ENCODE assay signal across 1 cellular context in the genomic region with DNA sequence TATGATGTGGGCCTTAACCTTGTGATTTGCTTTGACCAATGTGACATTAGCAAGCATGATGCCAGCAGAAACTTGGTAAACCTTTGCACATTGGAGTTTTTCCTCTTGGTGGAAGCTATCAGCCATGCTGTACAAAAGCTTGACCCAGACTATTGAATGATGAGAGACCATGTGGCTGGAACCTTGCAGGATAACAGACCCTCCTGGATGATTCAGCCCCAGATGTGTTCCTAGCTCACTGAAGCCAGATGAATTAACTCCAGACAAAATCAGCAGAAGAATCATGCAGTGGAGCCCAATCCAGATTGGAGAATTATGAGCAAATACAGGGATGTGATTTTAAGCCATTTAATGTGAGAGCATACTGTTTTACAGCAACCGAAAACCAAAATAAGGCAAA.
TF ChIP-seq lines count a peak whose summit lies in the region.

No MANE protein-coding gene starts in this region.

TF ChIP-seq in HepG2, 621 proteins besides CTCF, POLR2A, EP300 and RAD21 (continued from another document):
- TF ChIP-seq ZNF281 (CRISPR knock-in tag; IDR thresholded peaks at IDR 0.05; ENCODE audit: borderline replicate concordance) (no peak), FOXO1 (CRISPR knock-in tag; IDR thresholded peaks at IDR 0.05) (no peak), POLR2AphosphoS2 (IDR thresholded peaks at IDR 0.05; ENCODE audit: low read depth, low read length) (no peak), ZNF629 (CRISPR knock-in tag; conservative IDR thresholded peaks at IDR 0.05) (no peak), ASH2L (IDR thresholded peaks at IDR 0.05; ENCODE audit: insufficient read length, low read depth, low read length) (no peak), ZNF280B (CRISPR knock-in tag; IDR thresholded peaks at IDR 0.05; ENCODE audit: borderline replicate concordance) (no peak), ZNF775 (CRISPR knock-in tag; IDR thresholded peaks at IDR 0.05; ENCODE audit: borderline replicate concordance) (no peak), NFIC (IDR thresholded peaks at IDR 0.05; ENCODE audit: low read length) (no peak)
TF ChIP-seq in HepG2: peak in this region for 0.
